ENCODE assay signal across 1 cellular context in the genomic region with DNA sequence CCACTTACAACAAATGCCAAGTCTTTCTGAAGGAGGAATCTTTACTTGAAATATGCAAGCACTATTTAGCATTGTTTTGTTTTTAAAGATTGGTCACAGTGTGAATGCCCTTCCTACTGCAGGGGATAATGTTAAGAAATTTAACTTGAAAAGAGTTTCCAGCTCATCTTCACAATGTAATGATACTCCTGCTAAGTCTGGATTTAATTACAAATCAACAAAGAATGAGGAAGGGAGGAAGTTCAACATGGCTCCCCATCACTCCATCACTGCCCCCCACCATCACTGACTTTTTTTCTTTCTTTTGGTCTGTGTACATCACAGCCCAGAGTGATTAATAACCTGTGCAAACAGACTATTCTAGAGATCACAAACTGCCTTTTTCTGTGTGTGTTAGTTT.
TF ChIP-seq lines count a peak whose summit lies in the region.

No MANE protein-coding gene starts in this region.

TF ChIP-seq in GM23338, 12 proteins besides CTCF, POLR2A, EP300 and RAD21 (continued from another document):
- TF ChIP-seq ETS1 (IDR thresholded peaks at IDR 0.05) = no peak
- no peak for TF ChIP-seq EZH2phosphoT487 (IDR thresholded peaks at IDR 0.05; ENCODE audit: unreplicated experiment)
- TF ChIP-seq ZNF462 (CRISPR knock-in tag; IDR thresholded peaks at IDR 0.05) = no peak
- no peak for TF ChIP-seq EZH2 (IDR thresholded peaks at IDR 0.05; ENCODE audit: low read depth, unreplicated experiment)
TF ChIP-seq in GM23338: peak in this region for 0.
